Comparison of ENCODE assay signal across 1 cellular context in the genomic region with DNA sequence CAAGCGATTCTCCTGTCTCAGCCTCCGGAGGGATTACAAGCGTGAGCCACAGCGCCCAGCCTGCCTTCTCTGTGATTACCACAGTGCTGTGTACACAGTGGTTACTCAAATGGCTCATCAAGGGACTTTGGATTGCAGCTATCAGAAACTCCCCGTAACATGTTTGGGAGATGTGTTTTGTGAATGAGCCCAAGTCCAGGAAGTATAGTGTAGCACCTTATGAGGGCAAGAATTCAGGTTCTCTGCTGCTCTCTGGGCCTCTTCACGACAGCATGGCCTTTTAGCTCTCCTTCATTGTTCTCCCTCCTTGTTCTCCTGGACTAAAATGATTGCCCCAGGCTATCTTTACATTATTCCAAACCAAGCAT.
TF ChIP-seq lines count a peak whose summit lies in the region.

No MANE protein-coding gene starts in this region.

TF ChIP-seq in HepG2, 621 proteins besides CTCF, POLR2A, EP300 and RAD21 (continued from another document and continues in another):
- TF ChIP-seq SALL2 (CRISPR knock-in tag; IDR thresholded peaks at IDR 0.05) (peak; percentile 50; the same call in 1 of the 2 replicates), REL (CRISPR knock-in tag; conservative IDR thresholded peaks at IDR 0.05) (no peak), KDM3A (CRISPR knock-in tag; IDR thresholded peaks at IDR 0.05; ENCODE audit: low read depth) (no peak), ZNF644 (CRISPR knock-in tag; IDR thresholded peaks at IDR 0.05; ENCODE audit: low read depth) (peak; percentile 77; the same call in 1 of the 2 replicates), NR2C2 (CRISPR knock-in tag; IDR thresholded peaks at IDR 0.05; ENCODE audit: borderline replicate concordance) (no peak), MAZ (IDR thresholded peaks at IDR 0.05; ENCODE audit: borderline replicate concordance, low read depth, low read length) (no peak), MAZ (CRISPR knock-in tag; IDR thresholded peaks at IDR 0.05; ENCODE audit: low read depth) (0 out of 2 replicates have a peak, but pooled peaks have one; percentile 54), ZFY (CRISPR knock-in tag; IDR thresholded peaks at IDR 0.05) (peak; percentile 45; the same call in 1 of the 2 replicates), MYNN (CRISPR knock-in tag; IDR thresholded peaks at IDR 0.05; ENCODE audit: low read depth) (no peak), ZNF790 (CRISPR knock-in tag; IDR thresholded peaks at IDR 0.05; ENCODE audit: borderline replicate concordance) (no peak), ZNF598 (CRISPR knock-in tag; IDR thresholded peaks at IDR 0.05; ENCODE audit: borderline replicate concordance) (no peak), ZNF614 (CRISPR knock-in tag; IDR thresholded peaks at IDR 0.05; ENCODE audit: borderline replicate concordance) (peak; percentile 97), KLF16 (CRISPR knock-in tag; IDR thresholded peaks at IDR 0.05) (peak in 1 of 2 experiments; percentile 48; a peak in 1 of 4 replicates), GABPA (IDR thresholded peaks at IDR 0.05; ENCODE audit: low read depth, low read length) (no peak), GABPA (CRISPR knock-in tag; IDR thresholded peaks at IDR 0.05; ENCODE audit: low read depth) (no peak), ZNF713 (CRISPR knock-in tag; IDR thresholded peaks at IDR 0.05) (no peak), ZNF382 (CRISPR knock-in tag; IDR thresholded peaks at IDR 0.05; ENCODE audit: borderline replicate concordance) (no peak), POLR2AphosphoS2 (IDR thresholded peaks at IDR 0.05; ENCODE audit: low read depth, low read length) (no peak), ZNF782 (CRISPR knock-in tag; IDR thresholded peaks at IDR 0.05; ENCODE audit: borderline replicate concordance) (no peak), RCOR2 (CRISPR knock-in tag; IDR thresholded peaks at IDR 0.05) (peak; percentile 77; the same call in 1 of the 2 replicates), ATRX (CRISPR knock-in tag; IDR thresholded peaks at IDR 0.05; ENCODE audit: borderline replicate concordance) (no peak), SAP130 (CRISPR knock-in tag; IDR thresholded peaks at IDR 0.05; ENCODE audit: low read depth) (peak; percentile 86), WIZ (CRISPR knock-in tag; IDR thresholded peaks at IDR 0.05) (no peak), AGO2 (optimal IDR thresholded peaks at IDR 0.05; ENCODE audit: low read depth, low read length) (no peak), RFX3 (CRISPR knock-in tag; IDR thresholded peaks at IDR 0.05) (no peak), MEIS1 (CRISPR knock-in tag; IDR thresholded peaks at IDR 0.05; ENCODE audit: borderline replicate concordance) (no peak), ZNF7 (CRISPR knock-in tag; IDR thresholded peaks at IDR 0.05) (no peak), FOSL1 (CRISPR knock-in tag; IDR thresholded peaks at IDR 0.05; ENCODE audit: borderline replicate concordance) (peak; percentile 60; the same call in 1 of the 2 replicates), ZNF792 (CRISPR knock-in tag; IDR thresholded peaks at IDR 0.05) (peak; percentile 63; the same call in 1 of the 2 replicates), RELA (CRISPR knock-in tag; IDR thresholded peaks at IDR 0.05) (no peak), CC2D1A (CRISPR knock-in tag; IDR thresholded peaks at IDR 0.05) (no peak), NFYB (CRISPR knock-in tag; IDR thresholded peaks at IDR 0.05) (no peak), ZNF720 (CRISPR knock-in tag; IDR thresholded peaks at IDR 0.05) (no peak), ZNF446 (CRISPR knock-in tag; IDR thresholded peaks at IDR 0.05) (no peak), ZNF251 (CRISPR knock-in tag; IDR thresholded peaks at IDR 0.05) (no peak), FOSL2 (CRISPR knock-in tag; IDR thresholded peaks at IDR 0.05) (peak; percentile 87)
- TF ChIP-seq, protein P1, sequence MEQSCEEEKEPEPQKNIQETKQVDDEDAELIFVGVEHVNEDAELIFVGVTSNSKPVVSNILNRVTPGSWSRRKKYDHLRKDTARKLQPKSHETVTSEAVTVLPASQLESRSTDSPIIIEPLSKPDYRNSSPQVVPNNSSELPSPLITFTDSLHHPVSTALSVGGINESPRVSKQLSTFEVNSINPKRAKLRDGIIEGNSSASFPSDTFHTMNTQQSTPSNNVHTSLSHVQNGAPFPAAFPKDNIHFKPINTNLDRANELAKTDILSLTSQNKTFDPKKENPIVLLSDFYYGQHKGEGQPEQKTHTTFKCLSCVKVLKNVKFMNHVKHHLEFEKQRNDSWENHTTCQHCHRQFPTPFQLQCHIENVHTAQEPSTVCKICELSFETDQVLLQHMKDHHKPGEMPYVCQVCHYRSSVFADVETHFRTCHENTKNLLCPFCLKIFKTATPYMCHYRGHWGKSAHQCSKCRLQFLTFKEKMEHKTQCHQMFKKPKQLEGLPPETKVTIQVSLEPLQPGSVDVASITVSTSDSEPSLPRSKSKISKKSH (CRISPR knock-in tag; IDR thresholded peaks at IDR 0.05; ENCODE audit: borderline replicate concordance) = no peak
- TF ChIP-seq, protein P2, sequence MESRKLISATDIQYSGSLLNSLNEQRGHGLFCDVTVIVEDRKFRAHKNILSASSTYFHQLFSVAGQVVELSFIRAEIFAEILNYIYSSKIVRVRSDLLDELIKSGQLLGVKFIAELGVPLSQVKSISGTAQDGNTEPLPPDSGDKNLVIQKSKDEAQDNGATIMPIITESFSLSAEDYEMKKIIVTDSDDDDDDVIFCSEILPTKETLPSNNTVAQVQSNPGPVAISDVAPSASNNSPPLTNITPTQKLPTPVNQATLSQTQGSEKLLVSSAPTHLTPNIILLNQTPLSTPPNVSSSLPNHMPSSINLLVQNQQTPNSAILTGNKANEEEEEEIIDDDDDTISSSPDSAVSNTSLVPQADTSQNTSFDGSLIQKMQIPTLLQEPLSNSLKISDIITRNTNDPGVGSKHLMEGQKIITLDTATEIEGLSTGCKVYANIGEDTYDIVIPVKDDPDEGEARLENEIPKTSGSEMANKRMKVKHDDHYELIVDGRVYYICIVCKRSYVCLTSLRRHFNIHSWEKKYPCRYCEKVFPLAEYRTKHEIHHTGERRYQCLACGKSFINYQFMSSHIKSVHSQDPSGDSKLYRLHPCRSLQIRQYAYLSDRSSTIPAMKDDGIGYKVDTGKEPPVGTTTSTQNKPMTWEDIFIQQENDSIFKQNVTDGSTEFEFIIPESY (CRISPR knock-in tag; IDR thresholded peaks at IDR 0.05) = 0 out of 2 replicates have a peak, but pooled peaks have one; percentile 63
- TF ChIP-seq, protein P3, sequence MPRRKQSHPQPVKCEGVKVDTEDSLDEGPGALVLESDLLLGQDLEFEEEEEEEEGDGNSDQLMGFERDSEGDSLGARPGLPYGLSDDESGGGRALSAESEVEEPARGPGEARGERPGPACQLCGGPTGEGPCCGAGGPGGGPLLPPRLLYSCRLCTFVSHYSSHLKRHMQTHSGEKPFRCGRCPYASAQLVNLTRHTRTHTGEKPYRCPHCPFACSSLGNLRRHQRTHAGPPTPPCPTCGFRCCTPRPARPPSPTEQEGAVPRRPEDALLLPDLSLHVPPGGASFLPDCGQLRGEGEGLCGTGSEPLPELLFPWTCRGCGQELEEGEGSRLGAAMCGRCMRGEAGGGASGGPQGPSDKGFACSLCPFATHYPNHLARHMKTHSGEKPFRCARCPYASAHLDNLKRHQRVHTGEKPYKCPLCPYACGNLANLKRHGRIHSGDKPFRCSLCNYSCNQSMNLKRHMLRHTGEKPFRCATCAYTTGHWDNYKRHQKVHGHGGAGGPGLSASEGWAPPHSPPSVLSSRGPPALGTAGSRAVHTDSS (CRISPR knock-in tag; conservative IDR thresholded peaks at IDR 0.05) = no peak
- TF ChIP-seq, protein P4, sequence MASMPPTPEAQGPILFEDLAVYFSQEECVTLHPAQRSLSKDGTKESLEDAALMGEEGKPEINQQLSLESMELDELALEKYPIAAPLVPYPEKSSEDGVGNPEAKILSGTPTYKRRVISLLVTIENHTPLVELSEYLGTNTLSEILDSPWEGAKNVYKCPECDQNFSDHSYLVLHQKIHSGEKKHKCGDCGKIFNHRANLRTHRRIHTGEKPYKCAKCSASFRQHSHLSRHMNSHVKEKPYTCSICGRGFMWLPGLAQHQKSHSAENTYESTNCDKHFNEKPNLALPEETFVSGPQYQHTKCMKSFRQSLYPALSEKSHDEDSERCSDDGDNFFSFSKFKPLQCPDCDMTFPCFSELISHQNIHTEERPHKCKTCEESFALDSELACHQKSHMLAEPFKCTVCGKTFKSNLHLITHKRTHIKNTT (CRISPR knock-in tag; IDR thresholded peaks at IDR 0.05) = no peak
- TF ChIP-seq, protein P5, sequence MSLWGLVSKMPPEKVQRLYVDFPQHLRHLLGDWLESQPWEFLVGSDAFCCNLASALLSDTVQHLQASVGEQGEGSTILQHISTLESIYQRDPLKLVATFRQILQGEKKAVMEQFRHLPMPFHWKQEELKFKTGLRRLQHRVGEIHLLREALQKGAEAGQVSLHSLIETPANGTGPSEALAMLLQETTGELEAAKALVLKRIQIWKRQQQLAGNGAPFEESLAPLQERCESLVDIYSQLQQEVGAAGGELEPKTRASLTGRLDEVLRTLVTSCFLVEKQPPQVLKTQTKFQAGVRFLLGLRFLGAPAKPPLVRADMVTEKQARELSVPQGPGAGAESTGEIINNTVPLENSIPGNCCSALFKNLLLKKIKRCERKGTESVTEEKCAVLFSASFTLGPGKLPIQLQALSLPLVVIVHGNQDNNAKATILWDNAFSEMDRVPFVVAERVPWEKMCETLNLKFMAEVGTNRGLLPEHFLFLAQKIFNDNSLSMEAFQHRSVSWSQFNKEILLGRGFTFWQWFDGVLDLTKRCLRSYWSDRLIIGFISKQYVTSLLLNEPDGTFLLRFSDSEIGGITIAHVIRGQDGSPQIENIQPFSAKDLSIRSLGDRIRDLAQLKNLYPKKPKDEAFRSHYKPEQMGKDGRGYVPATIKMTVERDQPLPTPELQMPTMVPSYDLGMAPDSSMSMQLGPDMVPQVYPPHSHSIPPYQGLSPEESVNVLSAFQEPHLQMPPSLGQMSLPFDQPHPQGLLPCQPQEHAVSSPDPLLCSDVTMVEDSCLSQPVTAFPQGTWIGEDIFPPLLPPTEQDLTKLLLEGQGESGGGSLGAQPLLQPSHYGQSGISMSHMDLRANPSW (CRISPR knock-in tag; IDR thresholded peaks at IDR 0.05; ENCODE audit: borderline replicate concordance) = no peak
- TF ChIP-seq, protein P6, sequence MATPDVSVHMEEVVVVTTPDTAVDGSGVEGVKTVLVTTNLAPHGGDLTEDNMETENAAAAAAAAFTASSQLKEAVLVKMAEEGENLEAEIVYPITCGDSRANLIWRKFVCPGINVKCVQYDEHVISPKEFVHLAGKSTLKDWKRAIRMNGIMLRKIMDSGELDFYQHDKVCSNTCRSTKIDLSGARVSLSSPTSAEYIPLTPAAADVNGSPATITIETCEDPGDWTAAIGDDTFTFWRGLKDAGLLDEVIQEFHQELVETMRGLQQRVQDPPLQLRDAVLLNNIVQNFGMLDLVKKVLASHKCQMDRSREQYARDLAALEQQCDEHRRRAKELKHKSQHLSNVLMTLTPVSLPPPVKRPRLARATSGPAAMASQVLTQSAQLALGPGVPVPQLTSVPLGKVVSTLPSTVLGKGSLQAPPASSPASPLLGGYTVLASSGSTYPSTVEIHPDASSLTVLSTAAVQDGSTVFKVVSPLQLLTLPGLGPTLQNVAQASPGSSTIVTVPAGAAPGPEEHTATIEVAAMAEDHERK (CRISPR knock-in tag; IDR thresholded peaks at IDR 0.05; ENCODE audit: low read depth) = no peak
- TF ChIP-seq, protein P7, sequence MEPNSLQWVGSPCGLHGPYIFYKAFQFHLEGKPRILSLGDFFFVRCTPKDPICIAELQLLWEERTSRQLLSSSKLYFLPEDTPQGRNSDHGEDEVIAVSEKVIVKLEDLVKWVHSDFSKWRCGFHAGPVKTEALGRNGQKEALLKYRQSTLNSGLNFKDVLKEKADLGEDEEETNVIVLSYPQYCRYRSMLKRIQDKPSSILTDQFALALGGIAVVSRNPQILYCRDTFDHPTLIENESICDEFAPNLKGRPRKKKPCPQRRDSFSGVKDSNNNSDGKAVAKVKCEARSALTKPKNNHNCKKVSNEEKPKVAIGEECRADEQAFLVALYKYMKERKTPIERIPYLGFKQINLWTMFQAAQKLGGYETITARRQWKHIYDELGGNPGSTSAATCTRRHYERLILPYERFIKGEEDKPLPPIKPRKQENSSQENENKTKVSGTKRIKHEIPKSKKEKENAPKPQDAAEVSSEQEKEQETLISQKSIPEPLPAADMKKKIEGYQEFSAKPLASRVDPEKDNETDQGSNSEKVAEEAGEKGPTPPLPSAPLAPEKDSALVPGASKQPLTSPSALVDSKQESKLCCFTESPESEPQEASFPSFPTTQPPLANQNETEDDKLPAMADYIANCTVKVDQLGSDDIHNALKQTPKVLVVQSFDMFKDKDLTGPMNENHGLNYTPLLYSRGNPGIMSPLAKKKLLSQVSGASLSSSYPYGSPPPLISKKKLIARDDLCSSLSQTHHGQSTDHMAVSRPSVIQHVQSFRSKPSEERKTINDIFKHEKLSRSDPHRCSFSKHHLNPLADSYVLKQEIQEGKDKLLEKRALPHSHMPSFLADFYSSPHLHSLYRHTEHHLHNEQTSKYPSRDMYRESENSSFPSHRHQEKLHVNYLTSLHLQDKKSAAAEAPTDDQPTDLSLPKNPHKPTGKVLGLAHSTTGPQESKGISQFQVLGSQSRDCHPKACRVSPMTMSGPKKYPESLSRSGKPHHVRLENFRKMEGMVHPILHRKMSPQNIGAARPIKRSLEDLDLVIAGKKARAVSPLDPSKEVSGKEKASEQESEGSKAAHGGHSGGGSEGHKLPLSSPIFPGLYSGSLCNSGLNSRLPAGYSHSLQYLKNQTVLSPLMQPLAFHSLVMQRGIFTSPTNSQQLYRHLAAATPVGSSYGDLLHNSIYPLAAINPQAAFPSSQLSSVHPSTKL (CRISPR knock-in tag; IDR thresholded peaks at IDR 0.05) = peak; percentile 88
- TF ChIP-seq, protein P8, sequence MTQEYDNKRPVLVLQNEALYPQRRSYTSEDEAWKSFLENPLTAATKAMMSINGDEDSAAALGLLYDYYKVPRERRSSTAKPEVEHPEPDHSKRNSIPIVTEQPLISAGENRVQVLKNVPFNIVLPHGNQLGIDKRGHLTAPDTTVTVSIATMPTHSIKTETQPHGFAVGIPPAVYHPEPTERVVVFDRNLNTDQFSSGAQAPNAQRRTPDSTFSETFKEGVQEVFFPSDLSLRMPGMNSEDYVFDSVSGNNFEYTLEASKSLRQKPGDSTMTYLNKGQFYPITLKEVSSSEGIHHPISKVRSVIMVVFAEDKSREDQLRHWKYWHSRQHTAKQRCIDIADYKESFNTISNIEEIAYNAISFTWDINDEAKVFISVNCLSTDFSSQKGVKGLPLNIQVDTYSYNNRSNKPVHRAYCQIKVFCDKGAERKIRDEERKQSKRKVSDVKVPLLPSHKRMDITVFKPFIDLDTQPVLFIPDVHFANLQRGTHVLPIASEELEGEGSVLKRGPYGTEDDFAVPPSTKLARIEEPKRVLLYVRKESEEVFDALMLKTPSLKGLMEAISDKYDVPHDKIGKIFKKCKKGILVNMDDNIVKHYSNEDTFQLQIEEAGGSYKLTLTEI (CRISPR knock-in tag; conservative IDR thresholded peaks at IDR 0.05) = no peak
- TF ChIP-seq, protein P9, sequence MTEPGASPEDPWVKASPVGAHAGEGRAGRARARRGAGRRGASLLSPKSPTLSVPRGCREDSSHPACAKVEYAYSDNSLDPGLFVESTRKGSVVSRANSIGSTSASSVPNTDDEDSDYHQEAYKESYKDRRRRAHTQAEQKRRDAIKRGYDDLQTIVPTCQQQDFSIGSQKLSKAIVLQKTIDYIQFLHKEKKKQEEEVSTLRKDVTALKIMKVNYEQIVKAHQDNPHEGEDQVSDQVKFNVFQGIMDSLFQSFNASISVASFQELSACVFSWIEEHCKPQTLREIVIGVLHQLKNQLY (CRISPR knock-in tag; IDR thresholded peaks at IDR 0.05) = 0 out of 2 replicates have a peak, but pooled peaks have one; percentile 16
